26 cellular contexts compared by ENCODE assay signal in the genomic region with DNA sequence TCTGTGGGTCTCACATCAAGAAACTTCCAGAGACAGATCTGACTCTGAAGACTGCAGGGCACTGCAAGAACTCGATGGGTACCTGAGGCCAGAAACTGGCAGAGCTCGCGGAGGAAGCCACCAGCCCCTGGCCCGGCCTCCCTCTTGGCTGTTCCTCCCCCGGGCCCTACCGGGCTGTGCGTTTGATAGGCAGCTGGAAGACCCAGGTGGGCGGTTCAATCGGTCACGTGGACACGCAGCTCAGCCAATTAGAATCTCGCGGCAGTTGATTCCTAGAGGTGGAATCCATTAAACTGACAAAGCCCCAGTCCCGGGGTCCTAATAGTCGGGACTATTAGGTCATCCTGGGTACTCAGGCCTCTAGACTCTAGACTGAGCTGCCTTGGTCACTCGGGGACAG.
"Had no signal": no experiment of that assay in that cellular context is flagged by ENCODE, and none has a peak within 500 bp of the region (broad histone marks: within the 10 kb centered on the region; RNA-seq: fewer than 3 reads in every experiment).

No MANE protein-coding gene starts in this region.

- H3K4me3 Mint-ChIP-seq: dendritic cell treated with granulocyte-macrophage colony-stimulating factor and Interleukin-4, amounts not matched to agents 40 ng/mL and 50 ng/mL, for 4 days; naive thymus-derived CD4-positive, alpha-beta T cell; nephron; neural progenitor cell; stimulated activated memory B cell treated with anti-CD40 and anti-IgM and Interleukin-4, amounts not matched to agents 10 μg/mL and 1 μg/mL and 100 μg/mL, for 72 hours; stimulated activated naive CD8-positive, alpha-beta T cell treated with anti-CD3 and anti-CD28 coated beads, Interleukin-15, Interleukin-2, amounts not matched to agents 100 ng/mL and 50 ng/mL, for 24 hours had no signal

- H3K27ac Mint-ChIP-seq: dendritic cell treated with granulocyte-macrophage colony-stimulating factor and Interleukin-4, amounts not matched to agents 40 ng/mL and 50 ng/mL, for 4 days; naive thymus-derived CD4-positive, alpha-beta T cell; nephron; neural progenitor cell; stimulated activated memory B cell treated with anti-CD40 and anti-IgM and Interleukin-4, amounts not matched to agents 10 μg/mL and 1 μg/mL and 100 μg/mL, for 72 hours; stimulated activated naive CD8-positive, alpha-beta T cell treated with anti-CD3 and anti-CD28 coated beads, Interleukin-15, Interleukin-2, amounts not matched to agents 100 ng/mL and 50 ng/mL, for 24 hours had no signal

- H3K9me3 ChIP-seq: esophagus muscularis mucosa, gastroesophageal sphincter, heart left ventricle, left lung, ovary, psoas muscle, spleen, suprapubic skin, thyroid gland, vagina had no signal

- H3K4me1 ChIP-seq: esophagus muscularis mucosa, foreskin keratinocyte, gastroesophageal sphincter, heart left ventricle, left lung, neural progenitor cell, psoas muscle, spleen, suprapubic skin, thyroid gland, vagina had no signal

- ATAC-seq: foreskin keratinocyte; gastroesophageal sphincter; left lung; naive thymus-derived CD4-positive, alpha-beta T cell; psoas muscle had no signal

- DNase-seq: effector memory CD4-positive, alpha-beta T cell; foreskin keratinocyte; heart left ventricle; left cardiac atrium; left lung; mesendoderm; midbrain; naive thymus-derived CD4-positive, alpha-beta T cell; nucleus accumbens; ovary; psoas muscle; spleen; stimulated activated CD4-positive, alpha-beta T cell treated with anti-CD3 and anti-CD28 coated beads, Interleukin-4, amount 100 ng/mL, for 4 hours; thyroid gland; trophoblast cell had no signal

- H3K4me1 Mint-ChIP-seq: naive thymus-derived CD4-positive, alpha-beta T cell; nephron; neural progenitor cell; stimulated activated memory B cell treated with anti-CD40 and anti-IgM and Interleukin-4, amounts not matched to agents 10 μg/mL and 1 μg/mL and 100 μg/mL, for 72 hours had no signal

- H3K9me3 Mint-ChIP-seq: dendritic cell treated with granulocyte-macrophage colony-stimulating factor and Interleukin-4, amounts not matched to agents 40 ng/mL and 50 ng/mL, for 4 days; nephron; neural progenitor cell; stimulated activated memory B cell treated with anti-CD40 and anti-IgM and Interleukin-4, amounts not matched to agents 10 μg/mL and 1 μg/mL and 100 μg/mL, for 72 hours; stimulated activated naive CD8-positive, alpha-beta T cell treated with anti-CD3 and anti-CD28 coated beads, Interleukin-15, Interleukin-2, amounts not matched to agents 100 ng/mL and 50 ng/mL, for 24 hours had no signal

- H3K27me3 ChIP-seq: foreskin keratinocyte, neural progenitor cell, ovary, thyroid gland, vagina had no signal

- H3K27ac ChIP-seq: esophagus muscularis mucosa, foreskin keratinocyte, gastroesophageal sphincter, heart left ventricle, hepatocyte, left lung, neural progenitor cell, ovary, psoas muscle, skin epidermis, spleen, suprapubic skin, thyroid gland, vagina had no signal

- H3K36me3 ChIP-seq: esophagus muscularis mucosa, gastroesophageal sphincter, heart left ventricle, left lung, neural progenitor cell, ovary, spleen, suprapubic skin, thyroid gland, vagina had no signal

- H3K36me3 Mint-ChIP-seq: naive thymus-derived CD4-positive, alpha-beta T cell; neural progenitor cell; stimulated activated memory B cell treated with anti-CD40 and anti-IgM and Interleukin-4, amounts not matched to agents 10 μg/mL and 1 μg/mL and 100 μg/mL, for 72 hours had no signal

- H3K4me3 ChIP-seq: hepatocyte, left lung, neural progenitor cell, ovary, psoas muscle, skin epidermis, spleen, suprapubic skin, thyroid gland, vagina had no signal
